Comparison of ENCODE assay signal across 8 cellular contexts in the genomic region with DNA sequence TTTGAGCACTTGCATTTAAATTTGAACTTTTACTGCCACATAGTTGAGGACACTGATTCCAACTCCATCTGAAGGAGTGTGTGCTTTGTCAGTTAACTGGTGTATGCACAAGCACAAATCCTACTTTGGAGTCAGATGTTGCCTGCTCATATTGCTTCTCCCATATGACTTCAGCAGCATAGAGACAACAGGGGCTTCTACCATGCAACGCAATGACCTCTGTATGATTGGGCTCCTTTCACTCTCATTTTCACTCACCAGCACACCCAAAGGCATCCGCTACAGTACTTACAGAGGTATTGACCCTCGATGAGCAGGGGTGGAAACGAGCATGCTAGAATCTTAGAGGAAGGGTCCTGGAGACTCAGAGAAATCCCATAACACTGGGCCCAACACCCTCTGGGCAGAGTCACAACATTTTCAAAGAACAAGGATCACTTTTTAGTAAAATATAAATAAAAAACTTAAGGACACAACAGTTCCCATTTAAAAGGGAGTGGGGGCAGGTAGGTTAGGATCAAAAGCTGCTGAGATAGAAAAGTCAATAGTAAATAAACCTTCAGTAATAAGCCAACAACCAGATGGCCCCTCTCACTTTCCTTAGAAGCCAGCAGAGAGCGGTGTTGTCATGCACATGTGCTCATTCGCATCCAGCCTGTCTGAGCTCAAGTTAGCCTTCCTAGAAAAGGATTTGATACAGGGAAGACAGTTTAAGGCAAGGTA.
DNase-seq lines count a peak whose midpoint lies in the region; ATAC-seq and TF ChIP-seq lines count a peak whose summit lies in the region.

No MANE protein-coding gene starts in this region.

- H3K4me1 ChIP-seq in stomach = no peaks in the 10 kb centered on the region

- no peak for ATAC-seq in activated CD4-positive, alpha-beta T cell treated with anti-CD3 and anti-CD28 coated beads for 36 hours
- ATAC-seq in HG03342 (IDR thresholded peaks at IDR 0.05; ENCODE audit: unreplicated experiment) (peak; percentile 81), HG02623 (IDR thresholded peaks at IDR 0.05; ENCODE audit: unreplicated experiment) (no peak)

- no peak overlapping the region for H3K4me3 ChIP-seq in astrocyte of the spinal cord (ENCODE audit: low read depth, low read length)
- H3K4me3 ChIP-seq in stomach = no peak overlapping the region

- intact Hi-C loops in activated CD4-positive, alpha-beta T cell treated with anti-CD3 and anti-CD28 coated beads for 36 hours (cut with DNase I, micrococcal nuclease) = loop anchor here (2.0 kb wide), 1 partner anchor 485 kb away; no protein-coding TSS in a partner anchor
- intact Hi-C loops in stomach (cut with DNase I; ENCODE audit: low total_unique reads) = no loop called here

- H3K4me3 Mint-ChIP-seq in activated CD4-positive, alpha-beta T cell treated with anti-CD3 and anti-CD28 coated beads for 36 hours = no peak overlapping the region

- no peaks in the 10 kb centered on the region for H3K4me1 Mint-ChIP-seq in activated CD4-positive, alpha-beta T cell treated with anti-CD3 and anti-CD28 coated beads for 36 hours

- in situ Hi-C loops in astrocyte of the spinal cord (cut with HindIII; ENCODE audit: low sequenced_read_pairs) = no loop called here

- H3K9me3 ChIP-seq in stomach = no peaks in the 10 kb centered on the region

- no peak for TF ChIP-seq POLR2A in stomach (IDR thresholded peaks at IDR 0.05)

- no peaks in the 10 kb centered on the region for H3K27me3 ChIP-seq in stomach

- POLR2A ChIA-PET in activated CD4-positive, alpha-beta T cell treated with anti-CD3 and anti-CD28 coated beads for 36 hours (lab: Charles Lee) = no interaction called here

- no peaks in the 10 kb centered on the region for H3K36me3 ChIP-seq in stomach

- TF ChIP-seq EP300 in stomach (IDR thresholded peaks at IDR 0.05) = no peak

- no peaks in the 10 kb centered on the region for H3K9me3 Mint-ChIP-seq in activated CD4-positive, alpha-beta T cell treated with anti-CD3 and anti-CD28 coated beads for 36 hours (ENCODE audit: low read depth)

- TF ChIP-seq CTCF in astrocyte of the spinal cord (IDR thresholded peaks at IDR 0.05; ENCODE audit: low read depth, low read length) (peak; percentile 77), stomach (IDR thresholded peaks at IDR 0.05) (peak in 5 of 7 experiments; percentile 17 to 48 (median 38))

- DNase-seq in activated CD4-positive, alpha-beta T cell treated with anti-CD3 and anti-CD28 coated beads for 36 hours = peak; percentile 23
- no peak for DNase-seq in activated CD4-positive, alpha-beta T cell treated with anti-CD3 and anti-CD28 coated beads for 1 hour
- DNase-seq in NCI-H460 (ENCODE audit: extremely low read depth, low read depth) = peak; percentile 63
- DNase-seq in astrocyte of the spinal cord (ENCODE audit: low read depth, low spot score) = peak; percentile 77
- DNase-seq in iPS DF 19.7 (ENCODE audit: low read depth, low spot score) = peak; percentile 68
- DNase-seq in stomach = peak; percentile 32

- H3K27ac Mint-ChIP-seq in activated CD4-positive, alpha-beta T cell treated with anti-CD3 and anti-CD28 coated beads for 36 hours = no peak overlapping the region

- no peaks in the 10 kb centered on the region for H3K36me3 Mint-ChIP-seq in activated CD4-positive, alpha-beta T cell treated with anti-CD3 and anti-CD28 coated beads for 36 hours (ENCODE audit: low read depth)

- H3K27ac ChIP-seq in stomach = no peak overlapping the region

- H3K27me3 Mint-ChIP-seq in activated CD4-positive, alpha-beta T cell treated with anti-CD3 and anti-CD28 coated beads for 36 hours = peaks cover 5% of the 10 kb centered on the region

- 36 to 51% (median 39%) methylated on average over 6 of the region's 6 CpGs for WGBS in stomach, 5 donors

- CTCF ChIA-PET in activated CD4-positive, alpha-beta T cell treated with anti-CD3 and anti-CD28 coated beads for 36 hours (lab: Charles Lee) = interaction anchor here (0.7 to 1.0 kb wide), 3 partner anchors 10 to 854 kb away, joined by 3 read pairs; no protein-coding TSS in a partner anchor
